ENCODE assay signal across 22 cellular contexts in the genomic region with DNA sequence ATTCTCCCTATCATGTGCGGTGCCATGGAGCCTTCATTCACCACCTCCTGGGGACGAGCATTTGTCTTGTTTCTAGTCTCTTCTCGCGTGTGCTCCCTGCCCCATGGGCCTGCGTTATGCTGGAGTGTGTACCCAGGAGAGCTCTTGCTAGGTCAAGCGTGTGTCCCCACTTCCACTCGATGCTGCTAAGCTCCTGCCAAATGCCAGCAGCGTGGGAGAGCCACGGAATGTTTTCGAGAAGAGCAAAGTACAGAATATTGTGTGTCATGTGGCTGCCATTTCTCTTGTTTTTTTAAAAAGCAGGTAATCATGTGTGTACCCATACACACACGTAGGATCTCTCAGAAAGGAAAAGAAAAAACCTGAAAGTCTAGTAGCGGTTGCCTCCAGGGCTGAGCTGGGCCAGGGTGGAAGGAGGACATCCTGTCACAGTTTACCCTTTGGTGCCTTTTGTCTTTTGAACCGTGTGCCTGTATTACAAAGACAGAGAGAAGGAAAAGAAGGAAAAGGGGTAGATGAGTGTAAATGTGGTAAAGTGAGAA. TPM values are rescaled to one million over a fixed set of nuclear protein-coding genes. Genes with fewer than 3 reads are reported as not detected.
DNase-seq lines count a peak whose midpoint lies in the region; ATAC-seq, FAIRE-seq and TF ChIP-seq lines count a peak whose summit lies in the region.
"Had no signal": no experiment of that assay in that cellular context is flagged by ENCODE, and none has a peak within 500 bp of the region (broad histone marks: within the 10 kb centered on the region; RNA-seq: fewer than 3 reads in every experiment).

No MANE protein-coding gene starts in this region.

- CTCF ChIA-PET in Calu3 (lab: Charles Lee) (interaction anchor here (0.5 to 1.4 kb wide), 3 partner anchors 13 to 185 kb away, joined by 3 to 5 read pairs (median 3); no protein-coding TSS in a partner anchor), WTC11 (lab: Charles Lee) (interaction anchor here (0.6 to 2.9 kb wide), 8 partner anchors 9 to 188 kb away, joined by 3 to 21 read pairs (median 8); a partner anchor contains a TSS)

- H3K9me3 ChIP-seq in kidney (ENCODE audit: control insufficient read depth in 1 of 2, low read length in 2 of 2) (no peaks in the 10 kb centered on the region), smooth muscle cell (replicated peaks; ENCODE audit: low read depth) (no peaks in the 10 kb centered on the region)
- H3K9me3 ChIP-seq: SJCRH30 had no signal

- peaks cover 87% of the 10 kb centered on the region for H4K20me1 ChIP-seq in smooth muscle cell (ENCODE audit: low read depth)

- POLR2A ChIA-PET in WTC11 (lab: Charles Lee), result no interaction called here

- 80% methylated on average over 13 of the region's 13 CpGs for whole genome bisulfite sequencing in smooth muscle cell (ENCODE audit: low lambda C conversion rate)
- 61 to 66% methylated on average over 13 of the region's 13 CpGs for WGBS in lower leg skin, 2 donors

- FAIRE-seq in kidney (lab: Jason Lieb, UNC), result no peak

- no peak overlapping the region for H2AFZ ChIP-seq in smooth muscle cell (ENCODE audit: low read depth)

- H3K36me3 ChIP-seq in kidney (ENCODE audit: control insufficient read depth in 1 of 2, insufficient read depth in 2 of 2, low read length in 2 of 2), result no peaks in the 10 kb centered on the region
- no peaks in the 10 kb centered on the region for H3K36me3 ChIP-seq in smooth muscle cell (ENCODE audit: low read depth)

- no TSS peak for BruUV-seq in Calu3 (replicated peaks; lab: Mats Ljungman, UMichigan)

- no peak overlapping the region for H3K9ac ChIP-seq in kidney (ENCODE audit: low read length in 2 of 2)
- no peak overlapping the region for H3K9ac ChIP-seq in smooth muscle cell (ENCODE audit: low read depth)

- H3K27ac ChIP-seq in kidney (ENCODE audit: low read depth in 2 of 2, low read length in 2 of 2) (peak overlapping the region; percentile 8 to 79), smooth muscle cell (ENCODE audit: low read depth) (peak overlapping the region; percentile 47), dorsolateral prefrontal cortex (no peak overlapping the region)
- H3K27ac ChIP-seq: SJCRH30 had no signal

- ATAC-seq in WTC11 (no peak), GM19395 (IDR thresholded peaks at IDR 0.05; ENCODE audit: unreplicated experiment) (no peak)
- ATAC-seq: activated T-cell treated with anti-CD3 and anti-CD28 coated beads, Interleukin-2, amount 50 U/mL, for 4 hours; natural killer cell treated with Interleukin-12 subunit alpha and Interleukin-12 subunit beta and Interleukin-15 and Interleukin-18, amount 100 ng/mL, for 72 hours had no signal

- DNase-seq in Calu3, result no peak
- no peak for DNase-seq in WTC11 (ENCODE audit: low spot score)
- no peak for DNase-seq in kidney
- no peak for DNase-seq in smooth muscle cell (lab: John Stamatoyannopoulos, UW; ENCODE audit: unreplicated experiment)
- no peak for DNase-seq in NCI-H2171 treated with DMSO at 0.1 percent for 48 hours (lab: John Stamatoyannopoulos, UW)
- DNase-seq in dorsolateral prefrontal cortex, result no peak
- no peak for DNase-seq in lower leg skin (ENCODE audit: low spot score in 2 of 2)
- DNase-seq: activated naive CD4-positive, alpha-beta T cell treated with anti-CD3 and anti-CD28 coated beads for 36 hours; activated T-cell treated with anti-CD3 and anti-CD28 coated beads, Interleukin-2, amount 50 U/mL, for 4 hours; aorta; GOT3; kidney glomerular epithelial cell; OCI-M1; SJCRH30; stimulated activated CD8-positive, alpha-beta memory T cell treated with anti-CD3 and anti-CD28 coated beads, Interleukin-4, amount 100 ng/mL, for 48 hours had no signal

- peaks cover 23% of the 10 kb centered on the region for H3K36me3 Mint-ChIP-seq in Calu3 (ENCODE audit: insufficient read depth, unreplicated experiment)
- peaks cover 5% of the 10 kb centered on the region for H3K36me3 Mint-ChIP-seq in WTC11
- H3K36me3 Mint-ChIP-seq: natural killer cell treated with Interleukin-12 subunit alpha and Interleukin-12 subunit beta and Interleukin-15 and Interleukin-18, amount 100 ng/mL, for 72 hours had no signal

- H3K4me3 Mint-ChIP-seq in Calu3 (ENCODE audit: low read depth, unreplicated experiment), result peak overlapping the region; percentile 61
- H3K4me3 Mint-ChIP-seq in WTC11, result no peak overlapping the region
- H3K4me3 Mint-ChIP-seq: activated naive CD4-positive, alpha-beta T cell treated with anti-CD3 and anti-CD28 coated beads for 36 hours; activated T-cell treated with anti-CD3 and anti-CD28 coated beads, Interleukin-2, amount 50 U/mL, for 4 hours; natural killer cell treated with Interleukin-12 subunit alpha and Interleukin-12 subunit beta and Interleukin-15 and Interleukin-18, amount 100 ng/mL, for 72 hours; T-helper 1 cell treated with Interleukin-12 subunit alpha and Interleukin-12 subunit beta and Interleukin-4 antibody, amounts not matched to agents 30 μg/mL and 1 μg/mL, for 36 hours had no signal

- H3K9me3 Mint-ChIP-seq in Calu3 (ENCODE audit: low read depth, unreplicated experiment), result no peaks in the 10 kb centered on the region
- 0 out of 2 replicates have a peak, but pooled peaks cover under 1% of the 10 kb centered on the region for H3K9me3 Mint-ChIP-seq in WTC11
- H3K9me3 Mint-ChIP-seq: activated naive CD4-positive, alpha-beta T cell treated with anti-CD3 and anti-CD28 coated beads for 36 hours; activated T-cell treated with anti-CD3 and anti-CD28 coated beads, Interleukin-2, amount 50 U/mL, for 4 hours; natural killer cell treated with Interleukin-12 subunit alpha and Interleukin-12 subunit beta and Interleukin-15 and Interleukin-18, amount 100 ng/mL, for 72 hours; T-helper 1 cell treated with Interleukin-12 subunit alpha and Interleukin-12 subunit beta and Interleukin-4 antibody, amounts not matched to agents 30 μg/mL and 1 μg/mL, for 36 hours had no signal

- no peaks in the 10 kb centered on the region for H3K27me3 Mint-ChIP-seq in Calu3 (ENCODE audit: unreplicated experiment)
- H3K27me3 Mint-ChIP-seq in WTC11 (ENCODE audit: low read depth), result no peaks in the 10 kb centered on the region
- H3K27me3 Mint-ChIP-seq: natural killer cell treated with Interleukin-12 subunit alpha and Interleukin-12 subunit beta and Interleukin-15 and Interleukin-18, amount 100 ng/mL, for 72 hours had no signal

- no peaks in the 10 kb centered on the region for H3K27me3 ChIP-seq in smooth muscle cell (ENCODE audit: low read depth)
- H3K27me3 ChIP-seq in dorsolateral prefrontal cortex, result no peaks in the 10 kb centered on the region
- H3K27me3 ChIP-seq: SJCRH30 had no signal

- intact Hi-C loops in Calu3 (cut with micrococcal nuclease; ENCODE audit: unreplicated experiment), result loop anchor here (5.0 kb wide), 1 partner anchor 373 kb away; no protein-coding TSS in a partner anchor
- intact Hi-C loops in kidney (cut with DNase I), result no loop called here
- intact Hi-C loops in dorsolateral prefrontal cortex (cut with DNase I), result no loop called here
- intact Hi-C loops in lower leg skin (cut with DNase I; ENCODE audit: low total_unique reads), result no loop called here

- H3F3A ChIP-seq in smooth muscle cell (ENCODE audit: low read depth), result no peaks in the 10 kb centered on the region

- H3K27ac Mint-ChIP-seq in Calu3 (ENCODE audit: unreplicated experiment) (peak overlapping the region; percentile 77), WTC11 (peak overlapping the region; percentile 51)
- H3K27ac Mint-ChIP-seq: activated naive CD4-positive, alpha-beta T cell treated with anti-CD3 and anti-CD28 coated beads for 36 hours; natural killer cell treated with Interleukin-12 subunit alpha and Interleukin-12 subunit beta and Interleukin-15 and Interleukin-18, amount 100 ng/mL, for 72 hours; T-helper 1 cell treated with Interleukin-12 subunit alpha and Interleukin-12 subunit beta and Interleukin-4 antibody, amounts not matched to agents 30 μg/mL and 1 μg/mL, for 36 hours had no signal

- H3K79me2 ChIP-seq in smooth muscle cell (ENCODE audit: low read depth), result peaks cover 59% of the 10 kb centered on the region

- H3K4me2 ChIP-seq in smooth muscle cell, result peak overlapping the region; percentile 26

- no peak for TF ChIP-seq CTCF in Calu3 (IDR thresholded peaks at IDR 0.05; ENCODE audit: unreplicated experiment)
- TF ChIP-seq CTCF in WTC11 (IDR thresholded peaks at IDR 0.05), result no peak
- no peak for TF ChIP-seq CTCF in kidney (IDR thresholded peaks at IDR 0.05; ENCODE audit: borderline replicate concordance, extremely low read depth, insufficient read depth)
- TF ChIP-seq CTCF in smooth muscle cell (IDR thresholded peaks at IDR 0.05; ENCODE audit: borderline replicate concordance, insufficient read depth, poor library complexity, severe bottlenecking), result no peak
- no peak for TF ChIP-seq CTCF in dorsolateral prefrontal cortex (IDR thresholded peaks at IDR 0.05 in 54 of 56, conservative IDR thresholded peaks at IDR 0.05 in 2 of 56; ENCODE audit: low read depth in 1 of 56, partially characterized antibody in 56 of 56)
- TF ChIP-seq CTCF in lower leg skin (IDR thresholded peaks at IDR 0.05), result no peak

- H3K4me1 ChIP-seq in kidney (ENCODE audit: control insufficient read depth in 1 of 2, insufficient read depth in 1 of 2, low read depth in 1 of 2, low read length in 2 of 2), result peaks cover 37 to 57% of the 10 kb centered on the region in 2 donors
- H3K4me1 ChIP-seq in smooth muscle cell (ENCODE audit: low read depth), result peaks cover 16% of the 10 kb centered on the region

- peaks cover 50% of the 10 kb centered on the region for H3K4me1 Mint-ChIP-seq in Calu3 (ENCODE audit: low read depth, unreplicated experiment)
- peaks cover 40% of the 10 kb centered on the region for H3K4me1 Mint-ChIP-seq in WTC11

- TF ChIP-seq POLR2A in lower leg skin (IDR thresholded peaks at IDR 0.05), result no peak

- H3K4me3 ChIP-seq in kidney (ENCODE audit: low read length in 2 of 2), result peak overlapping the region; percentile 3 to 25
- no peak overlapping the region for H3K4me3 ChIP-seq in smooth muscle cell
- no peak overlapping the region for H3K4me3 ChIP-seq in dorsolateral prefrontal cortex
- H3K4me3 ChIP-seq in lower leg skin (ENCODE audit: low read depth, poor library complexity, severe bottlenecking), result no peak overlapping the region
- H3K4me3 ChIP-seq: SJCRH30 had no signal

RNA-seq across cellular contexts. Expression of a gene that starts 28.6 kb away (rescaled TPM):
- 75.7 and 89.2 TPM in 2 replicates for total RNA-seq in Calu3 (2022)
- 69.8 to 77.7 TPM (median 73.9 TPM) in 3 replicates for total RNA-seq in WTC11 (2021)
- total RNA-seq in kidney, result 55.6 TPM
- polyA plus RNA-seq in kidney (ENCODE audit: insufficient read depth, low read depth, low replicate concordance), result 52.5 TPM
- 9.7 and 11.8 TPM in 2 replicates for total RNA-seq in smooth muscle cell
- 19.1 and 19.9 TPM in 2 replicates for polyA plus RNA-seq in smooth muscle cell
- total RNA-seq in dorsolateral prefrontal cortex, result 10 to 100 TPM; 16.4 to 55.2 (median 25.7) TPM
- 10 to 100 TPM; 30.9 to 65.7 (median 40.1) TPM for total RNA-seq in lower leg skin

RNA-seq across cellular contexts. Expression of a gene that starts 42.6 kb away (rescaled TPM):
- total RNA-seq in Calu3 (2022) (2.0 and 2.1 TPM in 2 replicates), WTC11 (2021) (2.0 to 2.5 TPM (median 2.2 TPM) in 3 replicates), kidney (0.60 TPM), smooth muscle cell (2.2 and 4.0 TPM in 2 replicates), dorsolateral prefrontal cortex (under 1 TPM in 10 of 120 experiments, not detected in 110; 0.19 to 0.38 (median 0.24) TPM), lower leg skin (100 to 1,000 TPM; 367 to 798 (median 407) TPM)
- polyA plus RNA-seq in kidney (ENCODE audit: insufficient read depth, low read depth, low replicate concordance) (5.5 TPM), smooth muscle cell (1.5 TPM in 2 replicates)
- total RNA-seq: activated naive CD4-positive, alpha-beta T cell treated with anti-CD3 and anti-CD28 coated beads for 36 hours; activated T-cell treated with anti-CD3 and anti-CD28 coated beads, Interleukin-2, amount 50 U/mL, for 4 hours; aorta; chondrocyte; fibroblast of villous mesenchyme; LHCN-M2; natural killer cell treated with Interleukin-12 subunit alpha and Interleukin-12 subunit beta and Interleukin-15 and Interleukin-18, amount 100 ng/mL, for 72 hours; temporal lobe had no signal

RNA-seq across cellular contexts. Expression of a gene that starts 49.9 kb away (rescaled TPM):
- not detected in 2 replicates for total RNA-seq in Calu3 (2022)
- total RNA-seq in WTC11 (2021), result 0.37 to 1.1 TPM (median 0.77 TPM) in 3 replicates
- total RNA-seq in kidney, result not detected
- polyA plus RNA-seq in kidney (ENCODE audit: insufficient read depth, low read depth, low replicate concordance), result not detected
- total RNA-seq in smooth muscle cell, result not detected in 2 replicates
- polyA plus RNA-seq in smooth muscle cell, result not detected in 2 replicates
- 1 to 10 TPM in 1 of 120 experiments, not detected in 119; 1.0 TPM for total RNA-seq in dorsolateral prefrontal cortex
- not detected for total RNA-seq in lower leg skin
- total RNA-seq: activated naive CD4-positive, alpha-beta T cell treated with anti-CD3 and anti-CD28 coated beads for 36 hours; aorta; chondrocyte; fibroblast of villous mesenchyme; LHCN-M2; natural killer cell treated with Interleukin-12 subunit alpha and Interleukin-12 subunit beta and Interleukin-15 and Interleukin-18, amount 100 ng/mL, for 72 hours; SJCRH30; temporal lobe had no signal

Comparison
In these comparisons a context has a peak if more than half of its experiments do, and no peak if none do; other contexts are left out.
1. H3K27ac ChIP-seq: peak in kidney (2 of 2) and smooth muscle cell (single experiment); none in dorsolateral prefrontal cortex (0 of 59).
2. H3K4me3 ChIP-seq: peak in kidney (2 of 2); none in smooth muscle cell (single experiment), dorsolateral prefrontal cortex (0 of 59) and lower leg skin (single experiment).
3. RNA of a gene that starts 42.6 kb away (total RNA-seq): 367 to 798 TPM in lower leg skin; 2.2 to 4.0 TPM in smooth muscle cell, 2.0 to 2.5 TPM in WTC11, 2.0 to 2.1 TPM in Calu3, 0.60 TPM in kidney (single experiment) and 0.19 to 0.38 TPM in dorsolateral prefrontal cortex; every median in the first group is over 10 times any median in the second.